Comparison of ENCODE assay signal across 27 cellular contexts in genomic region chr1:114270255-114271117, GRCh38.
"Had no signal": no experiment of that assay in that cellular context is flagged by ENCODE, and none has a peak within 500 bp of the region (broad histone marks: within the 10 kb centered on the region; RNA-seq: fewer than 3 reads in every experiment).

No MANE protein-coding gene starts in this region.

- H3K27ac ChIP-seq: breast epithelium, neutrophil, right lobe of liver, skin epidermis, uterus, WERI-Rb-1 had no signal

- H3K4me3 ChIP-seq: breast epithelium, right lobe of liver, skin epidermis, uterus had no signal

- H3K4me1 ChIP-seq: breast epithelium, right lobe of liver, uterus had no signal

- H3K9me3 ChIP-seq: breast epithelium, neutrophil, right lobe of liver, uterus had no signal

- H3K36me3 ChIP-seq: breast epithelium, neutrophil, right lobe of liver, uterus, WERI-Rb-1 had no signal

- DNase-seq: activated CD4-positive, alpha-beta T cell treated with anti-CD3 and anti-CD28 coated beads for 48 hours; activated CD4-positive, alpha-beta T cell treated with anti-CD3 and anti-CD28 coated beads, Interleukin-2, amount 50 U/mL, for 48 hours; activated CD8-positive, alpha-beta memory T cell treated with anti-CD3 and anti-CD28 coated beads, Interleukin-2, amount 50 U/mL, for 4 hours; activated gamma-delta T cell; activated naive CD4-positive, alpha-beta T cell treated with anti-CD3 and anti-CD28 coated beads, Interleukin-2, amount 50 U/mL, for 16 hours; activated T-cell treated with anti-CD3 and anti-CD28 coated beads, Interleukin-2, amount 50 U/mL, for 24 hours; amygdala; central memory CD4-positive, alpha-beta T cell; endodermal cell; foreskin melanocyte; islet precursor cell; left cardiac atrium; midbrain; nephron progenitor cell; right lobe of liver; stimulated activated CD4-positive, alpha-beta T cell treated with anti-CD3 and anti-CD28 coated beads, Interleukin-12 subunit alpha, Interleukin-12 subunit beta, amount 100 ng/mL, for 4 hours; stimulated activated CD4-positive, alpha-beta T cell treated with anti-CD3 and anti-CD28 coated beads, Interleukin-4, amount 100 ng/mL, for 1 hour; stimulated activated naive CD8-positive, alpha-beta T cell treated with anti-CD3 and anti-CD28 coated beads, Interleukin-15, Interleukin-2, amounts not matched to agents 100 U/mL and 50 U/mL, for 24 hours; T-helper 17 cell; T1000; uterus; WERI-Rb-1 had no signal

- H3K27me3 ChIP-seq: breast epithelium, uterus had no signal

- ATAC-seq: activated CD4-positive, CD25-positive, alpha-beta regulatory T cell treated with anti-CD3 and anti-CD28 coated beads, Interleukin-2, amount 50 U/mL, for 24 hours; esophagus mucosa; left cardiac atrium; right lobe of liver; stimulated activated naive CD8-positive, alpha-beta T cell treated with anti-CD3 and anti-CD28 coated beads, Interleukin-15, Interleukin-2, amounts not matched to agents 100 U/mL and 50 U/mL, for 24 hours; T-helper 17 cell had no signal
